9 cellular contexts compared by ENCODE assay signal in genomic region chr10:117175215-117175900, GRCh38. TPM values are rescaled to one million over a fixed set of nuclear protein-coding genes. Genes with fewer than 3 reads are reported as not detected.
DNase-seq lines count a peak whose midpoint lies in the region; ATAC-seq and TF ChIP-seq lines count a peak whose summit lies in the region.
"Had no signal": no experiment of that assay in that cellular context is flagged by ENCODE, and none has a peak within 500 bp of the region (broad histone marks: within the 10 kb centered on the region; RNA-seq: fewer than 3 reads in every experiment).

No MANE protein-coding gene starts in this region.

- no peaks in the 10 kb centered on the region for H3K9me2 ChIP-seq in OCI-LY7 (ENCODE audit: insufficient read depth, low read length)

- BruUV-seq in OCI-LY7 (replicated peaks; lab: Mats Ljungman, UMichigan) = no TSS peak

- peaks cover 9% of the 10 kb centered on the region for H3K4me1 ChIP-seq in OCI-LY7 (ENCODE audit: insufficient read depth, low read length, poor library complexity, severe bottlenecking)
- peaks cover 16% of the 10 kb centered on the region for H3K4me1 ChIP-seq in mononuclear cell (ENCODE audit: insufficient read depth, low read length)

- POLR2A ChIA-PET in OCI-LY7 (lab: Charles Lee) = interaction anchor here (1.0 kb wide), 1 partner anchor 11 kb away, joined by 3 read pairs; no protein-coding TSS in a partner anchor

- CTCF ChIA-PET in OCI-LY7 (lab: Charles Lee; ENCODE audit: unreplicated experiment) = interaction anchor here (0.5 to 1.6 kb wide), 4 partner anchors 12 to 372 kb away, joined by 3 to 5 read pairs (median 3); no protein-coding TSS in a partner anchor

- intact Hi-C loops in OCI-LY7 (cut with micrococcal nuclease; ENCODE audit: unreplicated experiment) = loop anchor here (1.0 kb wide), 1 partner anchor 378 kb away; no protein-coding TSS in a partner anchor
- intact Hi-C loops in dorsolateral prefrontal cortex (cut with DNase I) = loop anchor here (1.0 to 10.0 kb wide), 5 partner anchors 377 to 731 kb away; no protein-coding TSS in a partner anchor

- H3K27me3 ChIP-seq in dorsolateral prefrontal cortex (peaks cover 0 to 34% (median 9%) of the 10 kb centered on the region in 45 donors), mononuclear cell (ENCODE audit: insufficient read depth, low read length) (peaks cover 38% of the 10 kb centered on the region)

- H4K20me1 ChIP-seq in OCI-LY7 (ENCODE audit: insufficient read depth, low read length) = no peaks in the 10 kb centered on the region

- H3K27ac Mint-ChIP-seq in type B pancreatic cell = no peak overlapping the region

- peak; percentile 38 for DNase-seq in stimulated activated CD4-positive, alpha-beta T cell treated with anti-CD3 and anti-CD28 coated beads, Interleukin-12 subunit alpha, Interleukin-12 subunit beta, amount 100 ng/mL, for 4 hours
- DNase-seq in stimulated activated CD4-positive, alpha-beta T cell treated with anti-CD3 and anti-CD28 coated beads, Interleukin-1b, Interleukin-23, amount 100 ng/mL, for 48 hours = no peak
- DNase-seq in OCI-LY7 (ENCODE audit: low spot score) = no peak
- DNase-seq in dorsolateral prefrontal cortex = peak in 9 of 10 donors; percentile 30 to 53 (median 50)
- DNase-seq in type B pancreatic cell (ENCODE audit: extremely low spot score, unreplicated experiment) = no peak
- DNase-seq in NCI-H2196 treated with DMSO at 0.1 percent for 48 hours (lab: John Stamatoyannopoulos, UW; ENCODE audit: unreplicated experiment) = no peak

- no peaks in the 10 kb centered on the region for H3K36me3 ChIP-seq in OCI-LY7 (ENCODE audit: insufficient read depth, low read length)

- H3K9me3 ChIP-seq in OCI-LY7 (ENCODE audit: low read length) (no peaks in the 10 kb centered on the region), mononuclear cell (ENCODE audit: low read depth, low read length) (no peaks in the 10 kb centered on the region)

- H3K4me3 Mint-ChIP-seq in type B pancreatic cell = peak overlapping the region; percentile 92

- H3K4me2 ChIP-seq in OCI-LY7 (ENCODE audit: low read length) = peak overlapping the region; percentile 62; the same call in 1 of the 2 replicates

- H3K36me3 Mint-ChIP-seq in type B pancreatic cell = no peaks in the 10 kb centered on the region

- H3K79me2 ChIP-seq in OCI-LY7 (ENCODE audit: insufficient read depth, low read depth, low read length) = no peaks in the 10 kb centered on the region

- TF ChIP-seq CTCF in OCI-LY7 (conservative IDR thresholded peaks at IDR 0.05; ENCODE audit: low read length) (peak; percentile 55; the same call in 1 of the 2 replicates), dorsolateral prefrontal cortex (IDR thresholded peaks at IDR 0.05 in 54 of 56, conservative IDR thresholded peaks at IDR 0.05 in 2 of 56; ENCODE audit: low read depth in 1 of 56, partially characterized antibody in 56 of 56) (peak in 27 of 56 donors; percentile 3 to 60 (median 31)), type B pancreatic cell (conservative IDR thresholded peaks at IDR 0.05) (peak; percentile 4)

- no peak overlapping the region for H3K4me3 ChIP-seq in OCI-LY7 (ENCODE audit: low read depth, low read length, poor library complexity, severe bottlenecking)
- H3K4me3 ChIP-seq in dorsolateral prefrontal cortex = peak overlapping the region; percentile 38 to 82 (median 65)
- peak overlapping the region; percentile 37 for H3K4me3 ChIP-seq in mononuclear cell (ENCODE audit: low read length)

- H3K27me3 Mint-ChIP-seq in type B pancreatic cell = peaks cover 91% of the 10 kb centered on the region

- peak; percentile 36 for ATAC-seq in HG02798 (IDR thresholded peaks at IDR 0.05; ENCODE audit: poor library complexity, unreplicated experiment)

- H3K4me1 Mint-ChIP-seq in type B pancreatic cell (ENCODE audit: unreplicated experiment) = peaks cover 9% of the 10 kb centered on the region

- peak overlapping the region; percentile 95 for H2AFZ ChIP-seq in OCI-LY7 (ENCODE audit: low read length)

- H3K27ac ChIP-seq in OCI-LY7 (ENCODE audit: low read depth, low read length, poor library complexity, severe bottlenecking) = no peak overlapping the region
- peak overlapping the region in 44 of 59 donors; percentile 1 to 80 (median 48) for H3K27ac ChIP-seq in dorsolateral prefrontal cortex

- H3K9me3 Mint-ChIP-seq in type B pancreatic cell = no peaks in the 10 kb centered on the region

RNA-seq across cellular contexts. Expression of gene KCNK18, which starts 21.9 kb away (rescaled TPM):
- not detected in 2 replicates for total RNA-seq in OCI-LY7 (2014; rRNA removed; shearing (Covaris generic))
- total RNA-seq in OCI-LY7 (2022) (not detected in 2 replicates), dorsolateral prefrontal cortex (under 1 TPM in 5 of 120 experiments, not detected in 115; 0.39 to 0.72 (median 0.49) TPM), mononuclear cell (not detected), type B pancreatic cell (ENCODE audit: low replicate concordance) (not detected in 2 replicates)
- total RNA-seq: renal cortical epithelial cell had no signal

RNA-seq across cellular contexts. Expression of gene VAX1, which starts 37.3 kb away (rescaled TPM):
- total RNA-seq in OCI-LY7 (2014; rRNA removed; shearing (Covaris generic)) = not detected in 2 replicates
- total RNA-seq in OCI-LY7 (2022) (not detected in 2 replicates), dorsolateral prefrontal cortex (1 to 10 TPM in 119 of 120 experiments, under 1 TPM in 1; 0.93 to 7.4 (median 3.3) TPM), mononuclear cell (not detected), type B pancreatic cell (ENCODE audit: low replicate concordance) (0.58 TPM in 1 of 2 replicates, not detected in the other)
- total RNA-seq: renal cortical epithelial cell had no signal

Comparison
In these comparisons a context has a peak if more than half of its experiments do, and no peak if none do; other contexts are left out.
1. DNase-seq: peak in stimulated activated CD4-positive, alpha-beta T cell treated with anti-CD3 and anti-CD28 coated beads, Interleukin-12 subunit alpha, Interleukin-12 subunit beta, amount 100 ng/mL, for 4 hours (single experiment) and dorsolateral prefrontal cortex (9 of 10); none in stimulated activated CD4-positive, alpha-beta T cell treated with anti-CD3 and anti-CD28 coated beads, Interleukin-1b, Interleukin-23, amount 100 ng/mL, for 48 hours (single experiment), OCI-LY7 (single experiment), type B pancreatic cell (single experiment) and NCI-H2196 treated with DMSO at 0.1 percent for 48 hours (single experiment).